11 cellular contexts compared by ENCODE assay signal in genomic region chr16:25817295-25817694, GRCh38.
"Had no signal": no experiment of that assay in that cellular context is flagged by ENCODE, and none has a peak within 500 bp of the region (broad histone marks: within the 10 kb centered on the region; RNA-seq: fewer than 3 reads in every experiment).

No MANE protein-coding gene starts in this region.

- H3K9me3 ChIP-seq: HAP-1 had no signal

- H3K4me2 ChIP-seq: GM23338 had no signal

- FAIRE-seq: H1, H54 had no signal

- H3K4me3 ChIP-seq: GM23248, GM23338, HAP-1 had no signal

- H3K36me3 ChIP-seq: HAP-1 had no signal

- H3K4me1 ChIP-seq: HAP-1 had no signal

- DNase-seq: GM23248, GOT3, H7, H9, HCEC 1CT, HFFc6 had no signal

- H2AFZ ChIP-seq: GM23248, GM23338 had no signal

- H3K9ac ChIP-seq: GM23248 had no signal

- H3K27ac ChIP-seq: GM23248 had no signal

- ATAC-seq: GM23338, HCT116 had no signal
